ENCODE assay signal across 8 cellular contexts in genomic region chr11:76810151-76810853, GRCh38. TPM values are rescaled to one million over a fixed set of nuclear protein-coding genes. Genes with fewer than 3 reads are reported as not detected.
DNase-seq lines count a peak whose midpoint lies in the region; ATAC-seq and TF ChIP-seq lines count a peak whose summit lies in the region.

No MANE protein-coding gene starts in this region.

- H3K4me3 ChIP-seq in ascending aorta (no peak overlapping the region), left lung (no peak overlapping the region), testis (no peak overlapping the region)

- intact Hi-C loops in ascending aorta (cut with DNase I): no loop called here
- intact Hi-C loops in left lung (cut with DNase I): no loop called here
- intact Hi-C loops in testis (cut with DNase I; ENCODE audit: low total_unique reads): no loop called here

- H3K4me1 ChIP-seq in ascending aorta (peaks cover 0 to 8% of the 10 kb centered on the region in 2 donors), left lung (peaks cover 0 to 18% of the 10 kb centered on the region in 2 donors), testis (no peaks in the 10 kb centered on the region)

- no peaks in the 10 kb centered on the region for H3K36me3 ChIP-seq in ascending aorta
- no peaks in the 10 kb centered on the region for H3K36me3 ChIP-seq in left lung
- H3K36me3 ChIP-seq in testis (ENCODE audit: low read depth, missing control alignments): no peaks in the 10 kb centered on the region

- H3K27me3 ChIP-seq in ascending aorta: no peaks in the 10 kb centered on the region
- H3K27me3 ChIP-seq in left lung: no peaks in the 10 kb centered on the region
- no peaks in the 10 kb centered on the region for H3K27me3 ChIP-seq in testis

- peak; percentile 63 for ATAC-seq in left lung
- no peak for ATAC-seq in GM19035 (IDR thresholded peaks at IDR 0.05; ENCODE audit: unreplicated experiment)
- no peak for ATAC-seq in HG02763 (IDR thresholded peaks at IDR 0.05; ENCODE audit: unreplicated experiment)

- DNase-seq in NOMO-1 treated with DMSO at 0.1 percent for 48 hours (lab: John Stamatoyannopoulos, UW; ENCODE audit: unreplicated experiment): peak; percentile 45
- peak in 1 of 2 donors; percentile 61 for DNase-seq in ascending aorta (ENCODE audit: low spot score in 2 of 2)
- DNase-seq in left lung: no peak
- peak; percentile 53 for DNase-seq in testis
- DNase-seq in NCI-H345 treated with DMSO at 0.1 percent for 48 hours (lab: John Stamatoyannopoulos, UW; ENCODE audit: unreplicated experiment): no peak

- WGBS in testis, 2 donors: 75 to 83% methylated on average over 11 of the region's 11 CpGs

- H3K9me3 ChIP-seq in ascending aorta: no peaks in the 10 kb centered on the region
- peaks cover 0 to 13% of the 10 kb centered on the region in 2 donors for H3K9me3 ChIP-seq in left lung
- H3K9me3 ChIP-seq in testis: no peaks in the 10 kb centered on the region

- no peak for TF ChIP-seq POLR2A in testis (IDR thresholded peaks at IDR 0.05)

- TF ChIP-seq CTCF in GM12873 (IDR thresholded peaks at IDR 0.05; ENCODE audit: insufficient read depth, low read depth, low read length, missing control alignments): peak; percentile 46
- peak; percentile 29 to 36 (median 35) for TF ChIP-seq CTCF in ascending aorta (IDR thresholded peaks at IDR 0.05)
- TF ChIP-seq CTCF in left lung (IDR thresholded peaks at IDR 0.05): peak; percentile 50 to 51
- TF ChIP-seq CTCF in testis (IDR thresholded peaks at IDR 0.05): peak; percentile 40 to 67 (median 51)

- H3K27ac ChIP-seq in ascending aorta (no peak overlapping the region), left lung (peak overlapping the region in 1 of 2 donors; percentile 59), testis (no peak overlapping the region)

RNA-seq across cellular contexts. Expression of gene TSKU, which starts 27.1 kb away (rescaled TPM):
- 121 TPM for total RNA-seq in ascending aorta
- 10 to 100 TPM; 12.7 to 15.4 TPM for total RNA-seq in left lung
- total RNA-seq in testis: 10 to 100 TPM; 17.1 to 30.2 TPM
- 25.9 TPM for polyA plus RNA-seq in testis (ENCODE audit: insufficient read depth, low read depth, low replicate concordance)

RNA-seq across cellular contexts. Expression of gene ACER3, which starts 50.4 kb away (rescaled TPM):
- total RNA-seq in ascending aorta (10.5 TPM), left lung (10 to 100 TPM; 27.5 to 46.5 TPM), testis (10 to 100 TPM; 14.6 to 23.7 TPM)
- polyA plus RNA-seq in testis (ENCODE audit: insufficient read depth, low read depth, low replicate concordance): 34.8 TPM

Comparison
In these comparisons a context has a peak if more than half of its experiments do, and no peak if none do; other contexts are left out.
1. DNase-seq: peak in NOMO-1 treated with DMSO at 0.1 percent for 48 hours (single experiment) and testis (single experiment); none in left lung (0 of 2) and NCI-H345 treated with DMSO at 0.1 percent for 48 hours (single experiment).
2. Peak in every context shown above with its lines, with median percentiles within 50 percentile points of each other: CTCF ChIP-seq.